ENCODE assay signal across 14 cellular contexts in the genomic region with DNA sequence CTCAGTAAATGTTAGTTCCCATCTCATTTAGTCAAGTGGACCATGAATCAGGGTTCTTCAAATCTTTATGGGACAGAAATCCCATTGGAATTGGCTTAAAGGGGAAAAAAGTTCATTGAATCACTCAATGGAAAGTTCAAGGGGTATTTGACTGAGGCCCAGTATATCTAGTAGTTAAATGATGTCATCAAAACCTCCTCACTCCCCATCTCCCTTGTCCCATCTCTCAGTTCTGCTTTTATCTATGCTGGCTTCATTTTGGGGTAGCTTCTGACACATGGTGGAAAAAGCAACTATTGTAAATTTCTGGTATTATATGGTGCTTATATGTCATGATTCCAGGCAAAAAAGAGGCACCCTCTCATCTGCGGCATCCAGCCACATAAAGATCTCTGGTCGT. TPM values are rescaled to one million over a fixed set of nuclear protein-coding genes. Genes with fewer than 3 reads are reported as not detected.
A peak's percentile ranks its signal among the peaks of the same experiment; 100 is the strongest.
DNase-seq lines count a peak whose midpoint lies in the region; ATAC-seq and TF ChIP-seq lines count a peak whose summit lies in the region.
"Had no signal": no experiment of that assay in that cellular context is flagged by ENCODE, and none has a peak within 500 bp of the region (broad histone marks: within the 10 kb centered on the region; RNA-seq: fewer than 3 reads in every experiment).

No MANE protein-coding gene starts in this region.

- H3K27me3 Mint-ChIP-seq in stimulated activated naive B cell treated with anti-CD40 and anti-IgM and Interleukin-4, amounts not matched to agents 10 μg/mL and 1 μg/mL and 100 μg/mL, for 72 hours, result no peaks in the 10 kb centered on the region

- H3K27ac ChIP-seq in adrenal gland, result no peak overlapping the region
- H3K27ac ChIP-seq: 22Rv1, body of pancreas, Peyer's patch had no signal

- no peaks in the 10 kb centered on the region for H3K27me3 ChIP-seq in adrenal gland
- H3K27me3 ChIP-seq: body of pancreas, Peyer's patch had no signal

- WGBS in adrenal gland, 4 donors, result 93 to 100% (median 98%) methylated on average over 2 of the region's 2 CpGs

- peaks cover 41 to 43% of the 10 kb centered on the region in 2 donors for H3K4me1 Mint-ChIP-seq in stimulated activated naive B cell treated with anti-CD40 and anti-IgM and Interleukin-4, amounts not matched to agents 10 μg/mL and 1 μg/mL and 100 μg/mL, for 72 hours

- intact Hi-C loops in adrenal gland (cut with DNase I), result no loop called here

- H3K4me1 ChIP-seq in adrenal gland (replicated peaks in 1 of 2), result peaks cover 0 to 31% of the 10 kb centered on the region in 2 donors

- DNase-seq in NOMO-1 treated with DMSO at 0.1 percent for 48 hours (lab: John Stamatoyannopoulos, UW; ENCODE audit: unreplicated experiment) (peak; percentile 11), NOMO-1 treated with dmso at 0.1 percent for 144 hours (lab: John Stamatoyannopoulos, UW; ENCODE audit: unreplicated experiment) (no peak), GM19238 (ENCODE audit: insufficient read length, low spot score) (no peak), adrenal gland (no peak), cerebellar cortex (ENCODE audit: low spot score) (no peak)
- no peak for DNase-seq in stimulated activated naive B cell treated with anti-CD40 and anti-IgM and Interleukin-4, amounts not matched to agents 10 μg/mL and 1 μg/mL and 100 μg/mL, for 72 hours
- DNase-seq: activated T-cell treated with anti-CD3 and anti-CD28 coated beads, Interleukin-2, amount 50 U/mL, for 4 hours; body of pancreas; Peyer's patch; trophoblast cell had no signal

- H3K4me3 ChIP-seq in adrenal gland, result no peak overlapping the region
- H3K4me3 ChIP-seq: body of pancreas, K562, Peyer's patch had no signal

- no peaks in the 10 kb centered on the region for H3K36me3 ChIP-seq in adrenal gland (replicated peaks in 1 of 2)
- H3K36me3 ChIP-seq: Peyer's patch had no signal

- peaks cover 0 to 6% of the 10 kb centered on the region in 2 donors for H3K36me3 Mint-ChIP-seq in stimulated activated naive B cell treated with anti-CD40 and anti-IgM and Interleukin-4, amounts not matched to agents 10 μg/mL and 1 μg/mL and 100 μg/mL, for 72 hours

- no peak for TF ChIP-seq CTCF in adrenal gland (IDR thresholded peaks at IDR 0.05)

- peaks cover 0 to 8% of the 10 kb centered on the region in 2 donors for H3K9me3 Mint-ChIP-seq in stimulated activated naive B cell treated with anti-CD40 and anti-IgM and Interleukin-4, amounts not matched to agents 10 μg/mL and 1 μg/mL and 100 μg/mL, for 72 hours
- H3K9me3 Mint-ChIP-seq: activated T-cell treated with anti-CD3 and anti-CD28 coated beads, Interleukin-2, amount 50 U/mL, for 4 hours had no signal

- H3K4me3 Mint-ChIP-seq in stimulated activated naive B cell treated with anti-CD40 and anti-IgM and Interleukin-4, amounts not matched to agents 10 μg/mL and 1 μg/mL and 100 μg/mL, for 72 hours, result no peak overlapping the region
- H3K4me3 Mint-ChIP-seq: activated T-cell treated with anti-CD3 and anti-CD28 coated beads, Interleukin-2, amount 50 U/mL, for 4 hours had no signal

- peak; percentile 66 for ATAC-seq in GM21737 (IDR thresholded peaks at IDR 0.05; ENCODE audit: unreplicated experiment)
- peak; percentile 92 for ATAC-seq in HG03159 (IDR thresholded peaks at IDR 0.05; ENCODE audit: unreplicated experiment)
- peak; percentile 98 to 99 for ATAC-seq in stimulated activated naive B cell treated with anti-CD40 and anti-IgM and Interleukin-4, amounts not matched to agents 10 μg/mL and 1 μg/mL and 100 μg/mL, for 72 hours (replicated peaks)
- ATAC-seq: activated T-cell treated with anti-CD3 and anti-CD28 coated beads, Interleukin-2, amount 50 U/mL, for 4 hours; body of pancreas; K562 had no signal

- no peak overlapping the region for H3K27ac Mint-ChIP-seq in stimulated activated naive B cell treated with anti-CD40 and anti-IgM and Interleukin-4, amounts not matched to agents 10 μg/mL and 1 μg/mL and 100 μg/mL, for 72 hours

- no peak for TF ChIP-seq POLR2A in adrenal gland (IDR thresholded peaks at IDR 0.05)

- H3K9me3 ChIP-seq in adrenal gland (replicated peaks in 1 of 3), result no peaks in the 10 kb centered on the region
- H3K9me3 ChIP-seq: body of pancreas, Peyer's patch had no signal

RNA-seq across cellular contexts. Expression of a gene that starts 51.9 kb away (rescaled TPM):
- total RNA-seq in adrenal gland, result 10 to 100 TPM; 13.0 to 37.4 (median 27.7) TPM
- polyA plus RNA-seq in adrenal gland, result 10 to 100 TPM in 2 of 3 donors, 1 to 10 TPM in 1; 7.4 to 19.5 (median 13.9) TPM
